ENCODE assay signal across 8 cellular contexts in genomic region chr16:68469728-68470460, GRCh38. TPM values are rescaled to one million over a fixed set of nuclear protein-coding genes. Genes with fewer than 3 reads are reported as not detected.
DNase-seq lines count a peak whose midpoint lies in the region; ATAC-seq and TF ChIP-seq lines count a peak whose summit lies in the region.

No MANE protein-coding gene starts in this region.

- H3K36me3 ChIP-seq in PC-3 (ENCODE audit: low read depth, low read length) (no peaks in the 10 kb centered on the region), heart right ventricle (no peaks in the 10 kb centered on the region)

- H3F3A ChIP-seq in PC-3 (ENCODE audit: low read length, unreplicated experiment) = no peaks in the 10 kb centered on the region

- no peak for TF ChIP-seq CTCF in PC-3 (conservative IDR thresholded peaks at IDR 0.05; ENCODE audit: low read depth, low read length)
- TF ChIP-seq CTCF in heart right ventricle (IDR thresholded peaks at IDR 0.05) = no peak
- no peak for TF ChIP-seq CTCF in type B pancreatic cell (conservative IDR thresholded peaks at IDR 0.05)

- 24 to 33% methylated on average over 11 of the region's 11 CpGs for WGBS in heart right ventricle, 2 donors

- no peak overlapping the region for H3K27ac Mint-ChIP-seq in type B pancreatic cell

- POLR2A ChIA-PET in PC-3 (lab: Charles Lee; ENCODE audit: unreplicated experiment) = no interaction called here

- ATAC-seq in GM18511 (IDR thresholded peaks at IDR 0.05; ENCODE audit: unreplicated experiment) (peak; percentile 22), HG02678 (IDR thresholded peaks at IDR 0.05; ENCODE audit: unreplicated experiment) (peak; percentile 7), PC-3 (peak; percentile 35), heart right ventricle (peak; percentile 8 to 48 (median 29)), HG03139 (IDR thresholded peaks at IDR 0.05; ENCODE audit: unreplicated experiment) (no peak), HG03469 (IDR thresholded peaks at IDR 0.05; ENCODE audit: unreplicated experiment) (no peak)

- H3K27me3 ChIP-seq in PC-3 (ENCODE audit: low read length) (no peaks in the 10 kb centered on the region), heart right ventricle (no peaks in the 10 kb centered on the region)

- no peaks in the 10 kb centered on the region for H3K27me3 Mint-ChIP-seq in type B pancreatic cell

- peaks cover 20% of the 10 kb centered on the region for H3K4me1 Mint-ChIP-seq in type B pancreatic cell (ENCODE audit: unreplicated experiment)

- peak overlapping the region; percentile 86 for H2AFZ ChIP-seq in PC-3 (ENCODE audit: low read length)

- H3K4me3 ChIP-seq in PC-3 (ENCODE audit: low read length) (peak overlapping the region; percentile 60), heart right ventricle (peak overlapping the region in 7 of 10 donors; percentile 10 to 40 (median 36))

- BruUV-seq in PC-3 (replicated peaks; lab: Mats Ljungman, UMichigan) = no TSS peak

- H3K4me2 ChIP-seq in PC-3 (ENCODE audit: low read length) = peak overlapping the region; percentile 81

- peaks cover 10% of the 10 kb centered on the region for H3K4me1 ChIP-seq in PC-3 (ENCODE audit: insufficient read depth, low read length)
- H3K4me1 ChIP-seq in heart right ventricle = peaks cover 3 to 63% (median 49%) of the 10 kb centered on the region in 9 donors

- intact Hi-C loops in PC-3 (cut with micrococcal nuclease) (no loop called here), heart right ventricle (cut with DNase I) (loop anchor here in 1 of 10 donors (10.0 kb wide), 1 partner anchor 75 kb away; no protein-coding TSS in a partner anchor)

- H3K9me3 ChIP-seq in PC-3 (ENCODE audit: low read length) (no peaks in the 10 kb centered on the region), heart right ventricle (no peaks in the 10 kb centered on the region)

- H3K27ac ChIP-seq in PC-3 (ENCODE audit: low read length) = no peak overlapping the region
- peak overlapping the region in 8 of 10 donors; percentile 31 to 82 (median 65) for H3K27ac ChIP-seq in heart right ventricle

- H3K9ac ChIP-seq in PC-3 (ENCODE audit: low read length) = peak overlapping the region; percentile 29; the same call in 1 of the 2 replicates

- CTCF ChIA-PET in PC-3 (lab: Charles Lee) = no interaction called here

- H3K79me2 ChIP-seq in PC-3 (ENCODE audit: low read length) = no peaks in the 10 kb centered on the region

- no peaks in the 10 kb centered on the region for H4K20me1 ChIP-seq in PC-3 (ENCODE audit: low read length)

- H3K9me3 Mint-ChIP-seq in type B pancreatic cell = no peaks in the 10 kb centered on the region

- H3K36me3 Mint-ChIP-seq in type B pancreatic cell = no peaks in the 10 kb centered on the region

- DNase-seq in PC-3 (no peak), heart right ventricle (no peak), type B pancreatic cell (ENCODE audit: extremely low spot score, unreplicated experiment) (no peak)
- DNase-seq in activated CD4-positive, alpha-beta T cell treated with anti-CD3 and anti-CD28 coated beads for 48 hours = no peak

- peak overlapping the region; percentile 40 for H3K4me3 Mint-ChIP-seq in type B pancreatic cell

- no peaks in the 10 kb centered on the region for H3K9me2 ChIP-seq in PC-3 (replicated peaks; ENCODE audit: low read length)

RNA-seq across cellular contexts. Expression of gene SMPD3, which starts 21.6 kb away (rescaled TPM):
- total RNA-seq in PC-3 (2014; rRNA removed) = 0.06 TPM in 1 of 2 replicates, not detected in the other
- total RNA-seq in heart right ventricle = 1 to 10 TPM in 1 of 10 donors, under 1 TPM in 8, not detected in 1; 0.05 to 1.2 (median 0.34) TPM
- polyA plus RNA-seq in heart right ventricle = under 1 TPM; 0.03 to 0.15 TPM
- 4.5 and 9.8 TPM in 2 replicates for total RNA-seq in type B pancreatic cell (ENCODE audit: low replicate concordance)

Comparison
In these comparisons a context has a peak if more than half of its experiments do, and no peak if none do; other contexts are left out.
1. ATAC-seq: peak in GM18511 (single experiment), HG02678 (single experiment), PC-3 (single experiment) and heart right ventricle (8 of 8); none in HG03139 (single experiment) and HG03469 (single experiment).